ENCODE assay signal across 1 cellular context in the genomic region with DNA sequence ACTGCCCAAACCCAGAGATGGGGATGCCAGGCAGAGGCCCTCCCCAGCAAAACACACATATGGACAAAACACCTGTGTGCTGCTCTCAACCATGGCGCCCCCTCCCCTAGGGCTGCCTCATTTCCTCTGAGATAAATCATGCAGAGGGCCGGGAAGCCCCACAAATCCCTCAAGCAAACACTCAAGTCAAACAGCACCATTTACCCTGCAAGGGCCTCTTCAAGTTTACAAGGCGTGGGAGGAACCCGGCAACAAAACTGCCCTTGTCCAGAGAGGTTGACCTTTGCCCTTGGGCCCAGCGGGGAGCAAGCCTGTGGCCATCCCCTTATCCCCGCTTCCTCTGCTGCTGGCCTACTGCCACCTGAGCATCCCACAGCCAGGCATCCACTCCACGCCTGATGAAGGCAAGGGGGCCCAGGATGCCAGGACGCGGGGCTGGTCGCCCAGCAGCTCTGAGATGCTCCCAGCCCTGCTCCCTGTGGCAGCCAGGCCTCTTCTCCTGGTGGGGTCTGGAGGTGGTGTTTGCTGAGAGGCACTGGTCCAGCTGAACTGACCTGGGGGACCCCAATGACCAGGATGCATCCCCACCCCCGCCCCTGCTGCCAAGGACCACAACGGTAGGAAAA.
TF ChIP-seq lines count a peak whose summit lies in the region.

No MANE protein-coding gene starts in this region.

TF ChIP-seq in HepG2, 621 proteins besides CTCF, POLR2A, EP300 and RAD21 (continued from another document and continues in another):
- TF ChIP-seq, protein P1, sequence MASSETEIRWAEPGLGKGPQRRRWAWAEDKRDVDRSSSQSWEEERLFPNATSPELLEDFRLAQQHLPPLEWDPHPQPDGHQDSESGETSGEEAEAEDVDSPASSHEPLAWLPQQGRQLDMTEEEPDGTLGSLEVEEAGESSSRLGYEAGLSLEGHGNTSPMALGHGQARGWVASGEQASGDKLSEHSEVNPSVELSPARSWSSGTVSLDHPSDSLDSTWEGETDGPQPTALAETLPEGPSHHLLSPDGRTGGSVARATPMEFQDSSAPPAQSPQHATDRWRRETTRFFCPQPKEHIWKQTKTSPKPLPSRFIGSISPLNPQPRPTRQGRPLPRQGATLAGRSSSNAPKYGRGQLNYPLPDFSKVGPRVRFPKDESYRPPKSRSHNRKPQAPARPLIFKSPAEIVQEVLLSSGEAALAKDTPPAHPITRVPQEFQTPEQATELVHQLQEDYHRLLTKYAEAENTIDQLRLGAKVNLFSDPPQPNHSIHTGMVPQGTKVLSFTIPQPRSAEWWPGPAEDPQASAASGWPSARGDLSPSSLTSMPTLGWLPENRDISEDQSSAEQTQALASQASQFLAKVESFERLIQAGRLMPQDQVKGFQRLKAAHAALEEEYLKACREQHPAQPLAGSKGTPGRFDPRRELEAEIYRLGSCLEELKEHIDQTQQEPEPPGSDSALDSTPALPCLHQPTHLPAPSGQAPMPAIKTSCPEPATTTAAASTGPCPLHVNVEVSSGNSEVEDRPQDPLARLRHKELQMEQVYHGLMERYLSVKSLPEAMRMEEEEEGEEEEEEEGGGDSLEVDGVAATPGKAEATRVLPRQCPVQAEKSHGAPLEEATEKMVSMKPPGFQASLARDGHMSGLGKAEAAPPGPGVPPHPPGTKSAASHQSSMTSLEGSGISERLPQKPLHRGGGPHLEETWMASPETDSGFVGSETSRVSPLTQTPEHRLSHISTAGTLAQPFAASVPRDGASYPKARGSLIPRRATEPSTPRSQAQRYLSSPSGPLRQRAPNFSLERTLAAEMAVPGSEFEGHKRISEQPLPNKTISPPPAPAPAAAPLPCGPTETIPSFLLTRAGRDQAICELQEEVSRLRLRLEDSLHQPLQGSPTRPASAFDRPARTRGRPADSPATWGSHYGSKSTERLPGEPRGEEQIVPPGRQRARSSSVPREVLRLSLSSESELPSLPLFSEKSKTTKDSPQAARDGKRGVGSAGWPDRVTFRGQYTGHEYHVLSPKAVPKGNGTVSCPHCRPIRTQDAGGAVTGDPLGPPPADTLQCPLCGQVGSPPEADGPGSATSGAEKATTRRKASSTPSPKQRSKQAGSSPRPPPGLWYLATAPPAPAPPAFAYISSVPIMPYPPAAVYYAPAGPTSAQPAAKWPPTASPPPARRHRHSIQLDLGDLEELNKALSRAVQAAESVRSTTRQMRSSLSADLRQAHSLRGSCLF (CRISPR knock-in tag; IDR thresholded peaks at IDR 0.05; ENCODE audit: borderline replicate concordance) = no peak
- TF ChIP-seq, protein P2, sequence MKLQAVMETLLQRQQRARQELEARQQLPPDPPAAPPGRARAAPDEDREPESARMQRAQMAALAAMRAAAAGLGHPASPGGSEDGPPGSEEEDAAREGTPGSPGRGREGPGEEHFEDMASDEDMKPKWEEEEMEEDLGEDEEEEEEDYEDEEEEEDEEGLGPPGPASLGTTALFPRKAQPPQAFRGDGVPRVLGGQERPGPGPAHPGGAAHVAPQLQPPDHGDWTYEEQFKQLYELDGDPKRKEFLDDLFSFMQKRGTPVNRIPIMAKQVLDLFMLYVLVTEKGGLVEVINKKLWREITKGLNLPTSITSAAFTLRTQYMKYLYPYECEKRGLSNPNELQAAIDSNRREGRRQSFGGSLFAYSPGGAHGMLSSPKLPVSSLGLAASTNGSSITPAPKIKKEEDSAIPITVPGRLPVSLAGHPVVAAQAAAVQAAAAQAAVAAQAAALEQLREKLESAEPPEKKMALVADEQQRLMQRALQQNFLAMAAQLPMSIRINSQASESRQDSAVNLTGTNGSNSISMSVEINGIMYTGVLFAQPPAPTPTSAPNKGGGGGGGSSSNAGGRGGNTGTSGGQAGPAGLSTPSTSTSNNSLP (IDR thresholded peaks at IDR 0.05; ENCODE audit: low read depth, low read length) = no peak; the same call in 1 of the 2 replicates
- TF ChIP-seq ZNF556 (CRISPR knock-in tag; IDR thresholded peaks at IDR 0.05; ENCODE audit: borderline replicate concordance) = peak; percentile 93; the same call in 1 of the 2 replicates
- TF ChIP-seq, protein P3, sequence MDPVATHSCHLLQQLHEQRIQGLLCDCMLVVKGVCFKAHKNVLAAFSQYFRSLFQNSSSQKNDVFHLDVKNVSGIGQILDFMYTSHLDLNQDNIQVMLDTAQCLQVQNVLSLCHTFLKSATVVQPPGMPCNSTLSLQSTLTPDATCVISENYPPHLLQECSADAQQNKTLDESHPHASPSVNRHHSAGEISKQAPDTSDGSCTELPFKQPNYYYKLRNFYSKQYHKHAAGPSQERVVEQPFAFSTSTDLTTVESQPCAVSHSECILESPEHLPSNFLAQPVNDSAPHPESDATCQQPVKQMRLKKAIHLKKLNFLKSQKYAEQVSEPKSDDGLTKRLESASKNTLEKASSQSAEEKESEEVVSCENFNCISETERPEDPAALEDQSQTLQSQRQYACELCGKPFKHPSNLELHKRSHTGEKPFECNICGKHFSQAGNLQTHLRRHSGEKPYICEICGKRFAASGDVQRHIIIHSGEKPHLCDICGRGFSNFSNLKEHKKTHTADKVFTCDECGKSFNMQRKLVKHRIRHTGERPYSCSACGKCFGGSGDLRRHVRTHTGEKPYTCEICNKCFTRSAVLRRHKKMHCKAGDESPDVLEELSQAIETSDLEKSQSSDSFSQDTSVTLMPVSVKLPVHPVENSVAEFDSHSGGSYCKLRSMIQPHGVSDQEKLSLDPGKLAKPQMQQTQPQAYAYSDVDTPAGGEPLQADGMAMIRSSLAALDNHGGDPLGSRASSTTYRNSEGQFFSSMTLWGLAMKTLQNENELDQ (CRISPR knock-in tag; IDR thresholded peaks at IDR 0.05; ENCODE audit: borderline replicate concordance) = no peak
- peak; percentile 82; the same call in 1 of the 2 replicates for TF ChIP-seq ZNF205 (CRISPR knock-in tag; IDR thresholded peaks at IDR 0.05)
- TF ChIP-seq YY1 (IDR thresholded peaks at IDR 0.05; ENCODE audit: insufficient read depth, insufficient replicate concordance, low read depth, low read length) = peak; percentile 67
- TF ChIP-seq NFE2 (CRISPR knock-in tag; IDR thresholded peaks at IDR 0.05) = no peak
- TF ChIP-seq, protein P4, sequence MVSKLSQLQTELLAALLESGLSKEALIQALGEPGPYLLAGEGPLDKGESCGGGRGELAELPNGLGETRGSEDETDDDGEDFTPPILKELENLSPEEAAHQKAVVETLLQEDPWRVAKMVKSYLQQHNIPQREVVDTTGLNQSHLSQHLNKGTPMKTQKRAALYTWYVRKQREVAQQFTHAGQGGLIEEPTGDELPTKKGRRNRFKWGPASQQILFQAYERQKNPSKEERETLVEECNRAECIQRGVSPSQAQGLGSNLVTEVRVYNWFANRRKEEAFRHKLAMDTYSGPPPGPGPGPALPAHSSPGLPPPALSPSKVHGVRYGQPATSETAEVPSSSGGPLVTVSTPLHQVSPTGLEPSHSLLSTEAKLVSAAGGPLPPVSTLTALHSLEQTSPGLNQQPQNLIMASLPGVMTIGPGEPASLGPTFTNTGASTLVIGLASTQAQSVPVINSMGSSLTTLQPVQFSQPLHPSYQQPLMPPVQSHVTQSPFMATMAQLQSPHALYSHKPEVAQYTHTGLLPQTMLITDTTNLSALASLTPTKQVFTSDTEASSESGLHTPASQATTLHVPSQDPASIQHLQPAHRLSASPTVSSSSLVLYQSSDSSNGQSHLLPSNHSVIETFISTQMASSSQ (IDR thresholded peaks at IDR 0.05; ENCODE audit: low read depth) = peak; percentile 56
- TF ChIP-seq, protein P4 (CRISPR knock-in tag; IDR thresholded peaks at IDR 0.05; ENCODE audit: borderline replicate concordance) = peak; percentile 96
- no peak for TF ChIP-seq ZNF781 (CRISPR knock-in tag; IDR thresholded peaks at IDR 0.05; ENCODE audit: borderline replicate concordance, not compliant biosample characterization)
- TF ChIP-seq, protein P5, sequence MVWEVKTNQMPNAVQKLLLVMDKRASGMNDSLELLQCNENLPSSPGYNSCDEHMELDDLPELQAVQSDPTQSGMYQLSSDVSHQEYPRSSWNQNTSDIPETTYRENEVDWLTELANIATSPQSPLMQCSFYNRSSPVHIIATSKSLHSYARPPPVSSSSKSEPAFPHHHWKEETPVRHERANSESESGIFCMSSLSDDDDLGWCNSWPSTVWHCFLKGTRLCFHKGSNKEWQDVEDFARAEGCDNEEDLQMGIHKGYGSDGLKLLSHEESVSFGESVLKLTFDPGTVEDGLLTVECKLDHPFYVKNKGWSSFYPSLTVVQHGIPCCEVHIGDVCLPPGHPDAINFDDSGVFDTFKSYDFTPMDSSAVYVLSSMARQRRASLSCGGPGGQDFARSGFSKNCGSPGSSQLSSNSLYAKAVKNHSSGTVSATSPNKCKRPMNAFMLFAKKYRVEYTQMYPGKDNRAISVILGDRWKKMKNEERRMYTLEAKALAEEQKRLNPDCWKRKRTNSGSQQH (CRISPR knock-in tag; IDR thresholded peaks at IDR 0.05; ENCODE audit: low read depth) = no peak
- no peak for TF ChIP-seq POLR2G (IDR thresholded peaks at IDR 0.05; ENCODE audit: low read depth, low read length)
- TF ChIP-seq, protein P6, sequence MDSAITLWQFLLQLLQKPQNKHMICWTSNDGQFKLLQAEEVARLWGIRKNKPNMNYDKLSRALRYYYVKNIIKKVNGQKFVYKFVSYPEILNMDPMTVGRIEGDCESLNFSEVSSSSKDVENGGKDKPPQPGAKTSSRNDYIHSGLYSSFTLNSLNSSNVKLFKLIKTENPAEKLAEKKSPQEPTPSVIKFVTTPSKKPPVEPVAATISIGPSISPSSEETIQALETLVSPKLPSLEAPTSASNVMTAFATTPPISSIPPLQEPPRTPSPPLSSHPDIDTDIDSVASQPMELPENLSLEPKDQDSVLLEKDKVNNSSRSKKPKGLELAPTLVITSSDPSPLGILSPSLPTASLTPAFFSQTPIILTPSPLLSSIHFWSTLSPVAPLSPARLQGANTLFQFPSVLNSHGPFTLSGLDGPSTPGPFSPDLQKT (CRISPR knock-in tag; IDR thresholded peaks at IDR 0.05; ENCODE audit: borderline replicate concordance) = no peak
- TF ChIP-seq, protein P7, sequence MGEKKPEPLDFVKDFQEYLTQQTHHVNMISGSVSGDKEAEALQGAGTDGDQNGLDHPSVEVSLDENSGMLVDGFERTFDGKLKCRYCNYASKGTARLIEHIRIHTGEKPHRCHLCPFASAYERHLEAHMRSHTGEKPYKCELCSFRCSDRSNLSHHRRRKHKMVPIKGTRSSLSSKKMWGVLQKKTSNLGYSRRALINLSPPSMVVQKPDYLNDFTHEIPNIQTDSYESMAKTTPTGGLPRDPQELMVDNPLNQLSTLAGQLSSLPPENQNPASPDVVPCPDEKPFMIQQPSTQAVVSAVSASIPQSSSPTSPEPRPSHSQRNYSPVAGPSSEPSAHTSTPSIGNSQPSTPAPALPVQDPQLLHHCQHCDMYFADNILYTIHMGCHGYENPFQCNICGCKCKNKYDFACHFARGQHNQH (CRISPR knock-in tag; IDR thresholded peaks at IDR 0.05) = peak; percentile 89
- TF ChIP-seq, protein P8, sequence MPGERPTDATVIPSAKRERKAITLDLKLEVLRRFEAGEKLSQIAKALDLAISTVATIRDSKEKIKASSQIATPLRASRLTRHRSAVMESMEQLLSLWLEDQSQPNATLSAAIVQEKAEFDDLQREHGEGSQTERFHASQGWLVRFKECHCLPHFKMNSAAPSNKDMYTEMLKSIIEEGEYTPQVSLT (CRISPR knock-in tag; IDR thresholded peaks at IDR 0.05; ENCODE audit: borderline replicate concordance, low read depth) = no peak
- TF ChIP-seq ZC3H4 (CRISPR knock-in tag; IDR thresholded peaks at IDR 0.05; ENCODE audit: borderline replicate concordance) = no peak
- TF ChIP-seq KMT2B (CRISPR knock-in tag; IDR thresholded peaks at IDR 0.05) = peak; percentile 49; the same call in 1 of the 2 replicates
- TF ChIP-seq DMAP1 (CRISPR knock-in tag; IDR thresholded peaks at IDR 0.05) = peak; percentile 56
- TF ChIP-seq ZNF335 (CRISPR knock-in tag; IDR thresholded peaks at IDR 0.05) = peak; percentile 67; the same call in 1 of the 2 replicates
- TF ChIP-seq ZFP36L2 (CRISPR knock-in tag; IDR thresholded peaks at IDR 0.05) = 0 out of 2 replicates have a peak, but pooled peaks have one; percentile 73
- TF ChIP-seq MAFK (conservative IDR thresholded peaks at IDR 0.05 in 1 of 2, IDR thresholded peaks at IDR 0.05 in 1 of 2; ENCODE audit: low read length in 2 of 2) = no peak
- TF ChIP-seq, protein P9, sequence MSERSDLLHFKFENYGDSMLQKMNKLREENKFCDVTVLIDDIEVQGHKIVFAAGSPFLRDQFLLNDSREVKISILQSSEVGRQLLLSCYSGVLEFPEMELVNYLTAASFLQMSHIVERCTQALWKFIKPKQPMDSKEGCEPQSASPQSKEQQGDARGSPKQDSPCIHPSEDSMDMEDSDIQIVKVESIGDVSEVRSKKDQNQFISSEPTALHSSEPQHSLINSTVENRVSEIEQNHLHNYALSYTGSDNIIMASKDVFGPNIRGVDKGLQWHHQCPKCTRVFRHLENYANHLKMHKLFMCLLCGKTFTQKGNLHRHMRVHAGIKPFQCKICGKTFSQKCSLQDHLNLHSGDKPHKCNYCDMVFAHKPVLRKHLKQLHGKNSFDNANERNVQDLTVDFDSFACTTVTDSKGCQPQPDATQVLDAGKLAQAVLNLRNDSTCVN (CRISPR knock-in tag; IDR thresholded peaks at IDR 0.05; ENCODE audit: borderline replicate concordance) = peak; percentile 68
- TF ChIP-seq PHF20 (CRISPR knock-in tag; IDR thresholded peaks at IDR 0.05) = no peak
- TF ChIP-seq, protein P10, sequence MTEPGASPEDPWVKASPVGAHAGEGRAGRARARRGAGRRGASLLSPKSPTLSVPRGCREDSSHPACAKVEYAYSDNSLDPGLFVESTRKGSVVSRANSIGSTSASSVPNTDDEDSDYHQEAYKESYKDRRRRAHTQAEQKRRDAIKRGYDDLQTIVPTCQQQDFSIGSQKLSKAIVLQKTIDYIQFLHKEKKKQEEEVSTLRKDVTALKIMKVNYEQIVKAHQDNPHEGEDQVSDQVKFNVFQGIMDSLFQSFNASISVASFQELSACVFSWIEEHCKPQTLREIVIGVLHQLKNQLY (CRISPR knock-in tag; IDR thresholded peaks at IDR 0.05) = peak; percentile 95
- TF ChIP-seq ZNF572 (CRISPR knock-in tag; IDR thresholded peaks at IDR 0.05) = peak; percentile 60; the same call in 1 of the 2 replicates
- TF ChIP-seq ZNF431 (CRISPR knock-in tag; IDR thresholded peaks at IDR 0.05; ENCODE audit: borderline replicate concordance, low read depth) = peak; percentile 78; the same call in 1 of the 2 replicates
- peak; percentile 44; the same call in 1 of the 2 replicates for TF ChIP-seq ZNF567 (CRISPR knock-in tag; IDR thresholded peaks at IDR 0.05; ENCODE audit: borderline replicate concordance)
- no peak for TF ChIP-seq LCORL (IDR thresholded peaks at IDR 0.05)
- TF ChIP-seq LCORL (CRISPR knock-in tag; IDR thresholded peaks at IDR 0.05) = peak; percentile 95
- no peak for TF ChIP-seq TCF12 (IDR thresholded peaks at IDR 0.05)
- peak; percentile 88 for TF ChIP-seq TCF12 (CRISPR knock-in tag; IDR thresholded peaks at IDR 0.05)
- TF ChIP-seq HNRNPUL1 (IDR thresholded peaks at IDR 0.05; ENCODE audit: low read depth, low read length) = no peak
- TF ChIP-seq ZNF282 (IDR thresholded peaks at IDR 0.05; ENCODE audit: partially characterized antibody) = no peak
- TF ChIP-seq PAWR (CRISPR knock-in tag; IDR thresholded peaks at IDR 0.05; ENCODE audit: borderline replicate concordance) = 0 out of 2 replicates have a peak, but pooled peaks have one; percentile 49
- no peak for TF ChIP-seq BHLHE40 (IDR thresholded peaks at IDR 0.05; ENCODE audit: low read length)
